11 cellular contexts compared by ENCODE assay signal in genomic region chr10:63204667-63205391, GRCh38.
DNase-seq lines count a peak whose midpoint lies in the region; ATAC-seq and TF ChIP-seq lines count a peak whose summit lies in the region.
"Had no signal": no experiment of that assay in that cellular context is flagged by ENCODE, and none has a peak within 500 bp of the region (broad histone marks: within the 10 kb centered on the region; RNA-seq: fewer than 3 reads in every experiment).

No MANE protein-coding gene starts in this region.

- H3K79me2 ChIP-seq in ACC112 (ENCODE audit: control insufficient read depth, insufficient read depth, low read length, unreplicated experiment): peaks cover 46% of the 10 kb centered on the region

- 69% methylated on average over 4 of the region's 4 CpGs for WGBS in esophagus muscularis mucosa

- ATAC-seq in GM19023 (IDR thresholded peaks at IDR 0.05; ENCODE audit: unreplicated experiment) (peak; percentile 45), HG03108 (IDR thresholded peaks at IDR 0.05; ENCODE audit: unreplicated experiment) (peak; percentile 36)

- peaks cover 21% of the 10 kb centered on the region for H3K36me3 ChIP-seq in ACC112 (ENCODE audit: insufficient read depth, low read length)
- peaks cover 30% of the 10 kb centered on the region for H3K36me3 ChIP-seq in adipocyte (ENCODE audit: control insufficient read depth, insufficient read depth, low read length, severe bottlenecking)
- peaks cover 0 to 13% (median 6%) of the 10 kb centered on the region in 4 donors for H3K36me3 ChIP-seq in esophagus muscularis mucosa

- H3K9ac ChIP-seq in adipocyte (ENCODE audit: low read length): peak overlapping the region; percentile 25

- H3K4me3 ChIP-seq in ACC112 (ENCODE audit: low read depth, low read length): peak overlapping the region; percentile 62
- H3K4me3 ChIP-seq in adipocyte (ENCODE audit: low read length): peak overlapping the region; percentile 14
- H3K4me3 ChIP-seq in esophagus muscularis mucosa: no peak overlapping the region

- no peak for DNase-seq in adipocyte (ENCODE audit: low read depth)
- no peak for DNase-seq in activated effector memory CD4-positive, alpha-beta T cell treated with anti-CD3 and anti-CD28 coated beads, Interleukin-2, amount 50 U/mL, for 16 hours
- no peak for DNase-seq in NCI-H510A treated with DMSO at 0.1 percent for 48 hours (lab: John Stamatoyannopoulos, UW)
- no peak for DNase-seq in esophagus muscularis mucosa (ENCODE audit: extremely low spot score)
- DNase-seq in midbrain (lab: John Stamatoyannopoulos, UW): no peak
- DNase-seq: activated CD4-positive, alpha-beta T cell treated with anti-CD3 and anti-CD28 coated beads for 4 hours; DND-41; NCI-H446 treated with DMSO at 0.1 percent for 48 hours had no signal

- H2AFZ ChIP-seq in ACC112 (ENCODE audit: low read length, unreplicated experiment): no peak overlapping the region

- intact Hi-C loops in esophagus muscularis mucosa (cut with DNase I): loop anchor here (5.0 kb wide), 1 partner anchor 317 kb away; the partner anchor contains the start of gene REEP3

- TF ChIP-seq POLR2A in esophagus muscularis mucosa (IDR thresholded peaks at IDR 0.05; ENCODE audit: low read depth): no peak

- H3K4me1 ChIP-seq in ACC112 (ENCODE audit: control insufficient read depth, insufficient read depth, low read length, unreplicated experiment): peaks cover 55% of the 10 kb centered on the region
- peaks cover 28% of the 10 kb centered on the region for H3K4me1 ChIP-seq in adipocyte (ENCODE audit: control insufficient read depth, insufficient read depth, low read length)
- H3K4me1 ChIP-seq in esophagus muscularis mucosa: peaks cover 42 to 71% (median 61%) of the 10 kb centered on the region in 4 donors

- H3K27ac ChIP-seq in ACC112 (ENCODE audit: low read depth, low read length): no peak overlapping the region
- peak overlapping the region in 2 of 4 donors; percentile 34 to 47 for H3K27ac ChIP-seq in esophagus muscularis mucosa (replicated peaks in 1 of 4)

- no peaks in the 10 kb centered on the region for H3K9me3 ChIP-seq in adipocyte (ENCODE audit: control insufficient read depth, low read length)
- H3K9me3 ChIP-seq in esophagus muscularis mucosa: no peaks in the 10 kb centered on the region

- TF ChIP-seq EP300 in esophagus muscularis mucosa (IDR thresholded peaks at IDR 0.05): no peak

- H3K27me3 ChIP-seq in ACC112 (ENCODE audit: insufficient read depth, low read length): no peaks in the 10 kb centered on the region
- no peaks in the 10 kb centered on the region for H3K27me3 ChIP-seq in adipocyte (replicated peaks; ENCODE audit: control insufficient read depth, insufficient read depth, low read length)
- H3K27me3 ChIP-seq in esophagus muscularis mucosa: no peaks in the 10 kb centered on the region

- TF ChIP-seq CTCF in esophagus muscularis mucosa (IDR thresholded peaks at IDR 0.05): no peak

Comparison
In these comparisons a context has a peak if more than half of its experiments do, and no peak if none do; other contexts are left out.
1. H3K4me3 ChIP-seq: peak in ACC112 (single experiment) and adipocyte (single experiment); none in esophagus muscularis mucosa (0 of 4).